Comparison of ENCODE assay signal across 8 cellular contexts in the genomic region with DNA sequence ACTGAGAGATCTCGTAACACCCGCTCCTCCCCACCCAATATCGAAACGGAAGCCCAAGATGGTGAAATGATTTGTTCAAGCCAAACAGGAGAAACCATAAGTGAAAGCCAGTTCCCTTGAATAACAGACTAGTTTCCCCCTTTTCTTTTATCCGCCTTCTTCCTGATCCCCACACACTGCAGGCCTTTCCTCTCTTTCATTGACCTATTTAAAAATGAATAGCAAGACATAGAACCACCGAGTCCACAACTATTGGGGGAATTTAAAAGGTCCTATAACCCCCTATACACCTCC.
DNase-seq lines count a peak whose midpoint lies in the region; ATAC-seq and TF ChIP-seq lines count a peak whose summit lies in the region.

No MANE protein-coding gene starts in this region.

- peak overlapping the region; percentile 99 for H3K27ac Mint-ChIP-seq in dendritic cell treated with granulocyte-macrophage colony-stimulating factor and Interleukin-4, amounts not matched to agents 40 ng/mL and 50 ng/mL, for 4 days
- peak overlapping the region; percentile 89 to 95 (median 95) for H3K27ac Mint-ChIP-seq in nephron

- peak overlapping the region; percentile 99 for H3K4me2 ChIP-seq in KMS-11

- H3K9me3 Mint-ChIP-seq in dendritic cell treated with granulocyte-macrophage colony-stimulating factor and Interleukin-4, amounts not matched to agents 40 ng/mL and 50 ng/mL, for 4 days = no peaks in the 10 kb centered on the region
- H3K9me3 Mint-ChIP-seq in nephron = no peaks in the 10 kb centered on the region

- peaks cover 25% of the 10 kb centered on the region for H3K4me1 ChIP-seq in KMS-11 (ENCODE audit: low read depth, poor library complexity, severe bottlenecking)

- H3K4me3 Mint-ChIP-seq in dendritic cell treated with granulocyte-macrophage colony-stimulating factor and Interleukin-4, amounts not matched to agents 40 ng/mL and 50 ng/mL, for 4 days = peak overlapping the region; percentile 94
- H3K4me3 Mint-ChIP-seq in nephron = peak overlapping the region; percentile 87 to 92 (median 89)

- H2AFZ ChIP-seq in KMS-11 (ENCODE audit: low read depth) = peak overlapping the region; percentile 75

- H3K27me3 ChIP-seq in KMS-11 (ENCODE audit: insufficient read depth, low read depth) = no peaks in the 10 kb centered on the region

- TF ChIP-seq CTCF in C4-2B (conservative IDR thresholded peaks at IDR 0.05) = no peak
- TF ChIP-seq CTCF in KMS-11 (conservative IDR thresholded peaks at IDR 0.05; ENCODE audit: low read depth, low read length) = no peak
- TF ChIP-seq CTCF in nephron (IDR thresholded peaks at IDR 0.05; ENCODE audit: unreplicated experiment in 3 of 3) = no peak
- no peak for TF ChIP-seq CTCF in GM10266 (IDR thresholded peaks at IDR 0.05; ENCODE audit: control insufficient read depth, insufficient read depth, low read depth, missing control alignments)

- no peak for ATAC-seq in GM19023 (IDR thresholded peaks at IDR 0.05; ENCODE audit: unreplicated experiment)
- no peak for ATAC-seq in GM21528 (IDR thresholded peaks at IDR 0.05; ENCODE audit: low FRiP score, unreplicated experiment)
- ATAC-seq in HG02763 (IDR thresholded peaks at IDR 0.05; ENCODE audit: unreplicated experiment) = no peak

- peaks cover 43% of the 10 kb centered on the region for H3K36me3 Mint-ChIP-seq in dendritic cell treated with granulocyte-macrophage colony-stimulating factor and Interleukin-4, amounts not matched to agents 40 ng/mL and 50 ng/mL, for 4 days (ENCODE audit: low read depth)
- peaks cover 16% of the 10 kb centered on the region for H3K36me3 Mint-ChIP-seq in nephron (ENCODE audit: low read depth)

- no peak for DNase-seq in GM10266 (ENCODE audit: extremely low spot score)

- peak overlapping the region; percentile 93; the same call in 1 of the 2 replicates for H3K9ac ChIP-seq in KMS-11

- H3K79me2 ChIP-seq in KMS-11 (ENCODE audit: insufficient read depth, low read depth) = peaks cover 17% of the 10 kb centered on the region

- H3K4me3 ChIP-seq in KMS-11 (IDR thresholded peaks at IDR 0.05; ENCODE audit: insufficient read depth, low read depth, low read length) = peak overlapping the region; percentile 51

- H3K36me3 ChIP-seq in KMS-11 (ENCODE audit: insufficient read depth) = 0 out of 2 replicates have a peak, but pooled peaks cover under 1% of the 10 kb centered on the region

- no peaks in the 10 kb centered on the region for H4K20me1 ChIP-seq in KMS-11 (ENCODE audit: insufficient read depth)

- H3K27me3 Mint-ChIP-seq in dendritic cell treated with granulocyte-macrophage colony-stimulating factor and Interleukin-4, amounts not matched to agents 40 ng/mL and 50 ng/mL, for 4 days = no peaks in the 10 kb centered on the region
- no peaks in the 10 kb centered on the region for H3K27me3 Mint-ChIP-seq in nephron (ENCODE audit: low read depth)

- H3K4me1 Mint-ChIP-seq in dendritic cell treated with granulocyte-macrophage colony-stimulating factor and Interleukin-4, amounts not matched to agents 40 ng/mL and 50 ng/mL, for 4 days (ENCODE audit: low read depth) = peaks cover 34% of the 10 kb centered on the region
- peaks cover 27% of the 10 kb centered on the region for H3K4me1 Mint-ChIP-seq in nephron

- intact Hi-C loops in dendritic cell treated with granulocyte-macrophage colony-stimulating factor and Interleukin-4, amounts not matched to agents 40 ng/mL and 50 ng/mL, for 4 days (cut with micrococcal nuclease) = loop anchor here (1.0 to 10.0 kb wide), 6 partner anchors 40 to 213 kb away; a partner anchor contains a TSS

- H3K27ac ChIP-seq in C4-2B (peak overlapping the region; percentile 95), KMS-11 (peak overlapping the region; percentile 93)
